Comparison of ENCODE assay signal across 12 cellular contexts in the genomic region with DNA sequence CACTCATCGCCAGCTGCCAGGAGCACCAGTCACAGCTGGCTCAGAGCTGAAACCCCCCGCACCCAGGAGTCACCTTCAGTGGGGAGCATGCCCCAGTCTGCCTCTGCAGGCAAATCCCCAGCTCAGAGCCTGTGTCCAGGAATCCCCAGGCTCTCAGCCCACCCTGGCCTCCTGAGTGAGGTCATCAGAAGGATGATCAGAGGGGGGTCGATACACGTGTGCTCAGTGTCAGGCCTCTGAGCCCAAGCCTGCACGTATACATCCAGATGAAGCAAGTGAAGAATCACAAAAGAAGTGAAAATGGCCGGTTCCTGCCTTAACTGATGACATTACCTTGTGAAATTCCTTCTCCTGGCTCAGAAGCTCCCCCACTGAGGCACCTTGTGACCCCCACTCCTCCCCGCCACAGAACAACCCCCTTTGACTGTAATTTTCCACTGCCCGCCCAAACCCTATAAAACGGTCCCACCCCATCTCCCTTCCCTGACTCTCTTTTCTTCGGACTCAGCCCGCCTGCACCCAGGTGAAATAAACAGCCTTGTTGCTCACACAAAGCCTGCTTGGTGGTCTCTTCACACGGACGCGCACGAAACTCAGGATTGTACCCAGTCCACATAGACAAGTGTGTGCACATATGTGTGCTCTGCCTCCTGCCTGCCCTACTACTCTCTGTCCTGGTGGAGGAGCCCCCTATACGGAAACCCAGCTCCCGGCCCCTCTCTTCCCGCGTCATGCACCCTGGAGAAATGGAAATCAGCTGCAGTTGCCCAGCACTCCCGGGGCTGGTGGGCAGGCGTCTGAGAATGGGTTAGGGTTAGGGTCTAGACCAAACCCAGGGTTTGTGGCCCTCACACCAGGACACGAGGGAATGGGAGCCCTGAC. TPM values are rescaled to one million over a fixed set of nuclear protein-coding genes. Genes with fewer than 3 reads are reported as not detected.
DNase-seq lines count a peak whose midpoint lies in the region; ATAC-seq and TF ChIP-seq lines count a peak whose summit lies in the region.
"Had no signal": no experiment of that assay in that cellular context is flagged by ENCODE, and none has a peak within 500 bp of the region (broad histone marks: within the 10 kb centered on the region; RNA-seq: fewer than 3 reads in every experiment).

No MANE protein-coding gene starts in this region.

- H3K9me3 ChIP-seq in CD4-positive, alpha-beta T cell (ENCODE audit: control insufficient read depth, low read length), result no peaks in the 10 kb centered on the region
- H3K9me3 ChIP-seq in RWPE2 (ENCODE audit: severe bottlenecking) (no peaks in the 10 kb centered on the region), right cardiac atrium (ENCODE audit: control insufficient read depth, low read length) (no peaks in the 10 kb centered on the region)

- POLR2A ChIA-PET in CD4-positive, alpha-beta T cell (lab: Charles Lee), result interaction anchor here (0.8 kb wide), 1 partner anchor 11 kb away, joined by 3 read pairs; no protein-coding TSS in a partner anchor

- H3K4me1 Mint-ChIP-seq in CD4-positive, alpha-beta T cell (ENCODE audit: low read depth), result peaks cover 26% of the 10 kb centered on the region

- no peak for ATAC-seq in CD4-positive, alpha-beta T cell (ENCODE audit: poor library complexity)
- ATAC-seq in RWPE2 (ENCODE audit: low read depth) (no peak), right cardiac atrium (no peak), HG02981 (IDR thresholded peaks at IDR 0.05; ENCODE audit: unreplicated experiment) (no peak), GM21529 (IDR thresholded peaks at IDR 0.05; ENCODE audit: unreplicated experiment) (no peak), GM21576 (IDR thresholded peaks at IDR 0.05; ENCODE audit: unreplicated experiment) (no peak)

- H3K4me3 ChIP-seq in RWPE2 (ENCODE audit: severe bottlenecking) (no peak overlapping the region), right cardiac atrium (ENCODE audit: low read length) (no peak overlapping the region), skin epidermis (no peak overlapping the region)

- H3K36me3 Mint-ChIP-seq in CD4-positive, alpha-beta T cell (ENCODE audit: low read depth), result no peaks in the 10 kb centered on the region

- peaks cover 43% of the 10 kb centered on the region for H3K27me3 Mint-ChIP-seq in CD4-positive, alpha-beta T cell

- H3K4me3 Mint-ChIP-seq in CD4-positive, alpha-beta T cell, result peak overlapping the region; percentile 20

- no peak overlapping the region for H3K27ac ChIP-seq in CD4-positive, alpha-beta T cell (ENCODE audit: low read depth, low read length)
- H3K27ac ChIP-seq in RWPE2 (ENCODE audit: poor library complexity, severe bottlenecking) (peak overlapping the region; percentile 88), right cardiac atrium (ENCODE audit: low read length) (peak overlapping the region; percentile 82), skin epidermis (peak overlapping the region in 15 of 21 experiments; percentile 3 to 97 (median 94))
- H3K27ac ChIP-seq: epithelial cell of prostate had no signal

- H3K4me1 ChIP-seq in RWPE2 (ENCODE audit: insufficient read depth, poor library complexity, severe bottlenecking) (peaks cover 24% of the 10 kb centered on the region), right cardiac atrium (ENCODE audit: control insufficient read depth, insufficient read depth, low read length) (peaks cover 18% of the 10 kb centered on the region)

- peaks cover 39% of the 10 kb centered on the region for H3K27me3 ChIP-seq in CD4-positive, alpha-beta T cell (ENCODE audit: control insufficient read depth, insufficient read depth, low read length)
- H3K27me3 ChIP-seq in RWPE2 (ENCODE audit: insufficient read depth, poor library complexity, severe bottlenecking) (no peaks in the 10 kb centered on the region), right cardiac atrium (ENCODE audit: control insufficient read depth, insufficient read depth) (no peaks in the 10 kb centered on the region)

- CTCF ChIA-PET in CD4-positive, alpha-beta T cell (lab: Charles Lee), result interaction anchor here (2.7 kb wide), 1 partner anchor 9 kb away, joined by 16 read pairs; no protein-coding TSS in a partner anchor

- no peak for TF ChIP-seq CTCF in CD4-positive, alpha-beta T cell (IDR thresholded peaks at IDR 0.05)
- TF ChIP-seq CTCF in RWPE2 (IDR thresholded peaks at IDR 0.05; ENCODE audit: poor library complexity, severe bottlenecking), result no peak

- no peak overlapping the region for H3K27ac Mint-ChIP-seq in CD4-positive, alpha-beta T cell

- H3K36me3 ChIP-seq in RWPE2 (ENCODE audit: low read depth), result peaks cover 5% of the 10 kb centered on the region

- DNase-seq in CD4-positive, alpha-beta T cell, result no peak
- DNase-seq in RWPE2 (ENCODE audit: low spot score), result no peak
- no peak for DNase-seq in right cardiac atrium
- DNase-seq in NCI-H2171 treated with DMSO at 0.1 percent for 48 hours (lab: John Stamatoyannopoulos, UW), result no peak
- DNase-seq: HCEC 1CT, Karpas-422, NCI-H2171 had no signal

- 77% methylated on average over 22 of the region's 22 CpGs for WGBS in right cardiac atrium

- no peaks in the 10 kb centered on the region for H3K9me3 Mint-ChIP-seq in CD4-positive, alpha-beta T cell

- intact Hi-C loops in CD4-positive, alpha-beta T cell (cut with DNase I, micrococcal nuclease), result no loop called here
- intact Hi-C loops in right cardiac atrium (cut with DNase I), result no loop called here

RNA-seq across cellular contexts. Expression of gene RHBDF1, which starts 2.2 kb away (rescaled TPM):
- under 1 TPM; 0.33 to 0.34 TPM for total RNA-seq in CD4-positive, alpha-beta T cell
- total RNA-seq in right cardiac atrium, result 10 to 100 TPM; 20.4 to 26.7 (median 24.2) TPM
- polyA plus RNA-seq in right cardiac atrium, result 29.6 TPM

RNA-seq across cellular contexts. Expression of gene MPG, which starts 3.3 kb away (rescaled TPM):
- 10 to 100 TPM; 14.1 to 17.1 TPM for total RNA-seq in CD4-positive, alpha-beta T cell
- 10 to 100 TPM; 31.8 to 39.3 (median 37.9) TPM for total RNA-seq in right cardiac atrium
- polyA plus RNA-seq in right cardiac atrium, result 56.8 TPM

RNA-seq across cellular contexts. Expression of gene SNRNP25, which starts 21.1 kb away (rescaled TPM):
- 1 to 10 TPM; 4.8 to 5.1 TPM for total RNA-seq in CD4-positive, alpha-beta T cell
- total RNA-seq in right cardiac atrium, result 10 to 100 TPM; 54.8 to 71.4 (median 62.3) TPM
- 108 TPM for polyA plus RNA-seq in right cardiac atrium

RNA-seq across cellular contexts. Expression of gene POLR3K, which starts 21.3 kb away (rescaled TPM):
- 1 to 10 TPM; 4.1 TPM for total RNA-seq in CD4-positive, alpha-beta T cell
- total RNA-seq in right cardiac atrium, result 10 to 100 TPM in 3 of 4 donors, 1 to 10 TPM in 1; 9.8 to 13.4 (median 11.6) TPM
- 11.2 TPM for polyA plus RNA-seq in right cardiac atrium

Comparison
In these comparisons a context has a peak if more than half of its experiments do, and no peak if none do; other contexts are left out.
1. RNA of gene RHBDF1, which starts 2.2 kb away (total RNA-seq): 20.4 to 26.7 TPM in right cardiac atrium; 0.33 to 0.34 TPM in CD4-positive, alpha-beta T cell; every median in the first group is over 10 times any median in the second.
2. RNA of gene SNRNP25, which starts 21.1 kb away (total RNA-seq): 54.8 to 71.4 TPM in right cardiac atrium; 4.8 to 5.1 TPM in CD4-positive, alpha-beta T cell; every median in the first group is over 4 times any median in the second.